Comparison of ENCODE assay signal across 10 cellular contexts in genomic region chr17:48002920-48003685, GRCh38. TPM values are rescaled to one million over a fixed set of nuclear protein-coding genes. Genes with fewer than 3 reads are reported as not detected.
DNase-seq lines count a peak whose midpoint lies in the region; ATAC-seq, FAIRE-seq and TF ChIP-seq lines count a peak whose summit lies in the region.
"Had no signal": no experiment of that assay in that cellular context is flagged by ENCODE, and none has a peak within 500 bp of the region (broad histone marks: within the 10 kb centered on the region; RNA-seq: fewer than 3 reads in every experiment).

No MANE protein-coding gene starts in this region.

- no peak for TF ChIP-seq POLR2A in H54 (IDR thresholded peaks at IDR 0.05; ENCODE audit: low read depth, low read length)

- no peak overlapping the region for H2BK120ac ChIP-seq in mesendoderm (ENCODE audit: low read depth, low read length)

- DNase-seq in NCI-H1417 (lab: John Stamatoyannopoulos, UW) (peak in 2 of 3 experiments; percentile 97 to 98), mesendoderm (no peak), HK-2 (ENCODE audit: unreplicated experiment) (no peak), H54 (ENCODE audit: insufficient read length, low spot score) (no peak)
- DNase-seq in activated CD8-positive, alpha-beta memory T cell treated with anti-CD3 and anti-CD28 coated beads for 24 hours, result no peak
- DNase-seq: activated naive CD8-positive, alpha-beta T cell treated with anti-CD3 and anti-CD28 coated beads for 36 hours; Right ventricle myocardium superior had no signal

- no CpG with 5 or more reads among the region's 16 CpGs for WGBS in mesendoderm (ENCODE audit: extremely low coverage, insufficient coverage, low lambda C conversion rate)

- FAIRE-seq in H54 (lab: Jason Lieb, UNC), result no peak

- H3K23ac ChIP-seq in mesendoderm (ENCODE audit: low read length), result no peak overlapping the region

- peak overlapping the region; percentile 68 for H2BK5ac ChIP-seq in mesendoderm (ENCODE audit: low read length)

- H3K18ac ChIP-seq in mesendoderm (ENCODE audit: low read length), result peak overlapping the region; percentile 54

- no peak overlapping the region for H3K4me3 ChIP-seq in ACC112 (ENCODE audit: low read depth, low read length)
- no peak overlapping the region for H3K4me3 ChIP-seq in mesendoderm (ENCODE audit: low read length)

- no peak overlapping the region for H4K8ac ChIP-seq in mesendoderm (ENCODE audit: low read depth, low read length)

- H2AFZ ChIP-seq in ACC112 (ENCODE audit: low read length, unreplicated experiment), result peak overlapping the region; percentile 100

- H4K5ac ChIP-seq in mesendoderm (ENCODE audit: low read length), result no peak overlapping the region

- H3K27me3 ChIP-seq in ACC112 (ENCODE audit: insufficient read depth, low read length) (no peaks in the 10 kb centered on the region), mesendoderm (ENCODE audit: insufficient read depth, low read length, poor library complexity) (no peaks in the 10 kb centered on the region)

- peaks cover 18% of the 10 kb centered on the region for H3K4me1 ChIP-seq in ACC112 (ENCODE audit: control insufficient read depth, insufficient read depth, low read length, unreplicated experiment)
- peaks cover 17% of the 10 kb centered on the region for H3K4me1 ChIP-seq in mesendoderm (ENCODE audit: control insufficient read depth, low read depth, low read length)

- peak overlapping the region; percentile 76 for H3K56ac ChIP-seq in mesendoderm (ENCODE audit: low read length)

- ATAC-seq in HG02623 (IDR thresholded peaks at IDR 0.05; ENCODE audit: unreplicated experiment), result no peak

- H2BK15ac ChIP-seq in mesendoderm (replicated peaks; ENCODE audit: low read depth), result no peak overlapping the region

- H3K4ac ChIP-seq in mesendoderm (ENCODE audit: low read depth, low read length), result no peak overlapping the region

- H3K36me3 ChIP-seq in ACC112 (ENCODE audit: insufficient read depth, low read length) (no peaks in the 10 kb centered on the region), mesendoderm (ENCODE audit: control insufficient read depth, insufficient read depth, low read length) (no peaks in the 10 kb centered on the region)

- H3K9ac ChIP-seq in mesendoderm (ENCODE audit: low read length), result no peak overlapping the region

- no peaks in the 10 kb centered on the region for H3K79me1 ChIP-seq in mesendoderm (ENCODE audit: low read length)

- no peak overlapping the region for H2AK5ac ChIP-seq in mesendoderm (ENCODE audit: low read length)

- H3K79me2 ChIP-seq in ACC112 (ENCODE audit: control insufficient read depth, insufficient read depth, low read length, unreplicated experiment), result no peaks in the 10 kb centered on the region
- H3K79me2 ChIP-seq in mesendoderm (ENCODE audit: control insufficient read depth, insufficient read depth, low read length), result no peaks in the 10 kb centered on the region

- no peak overlapping the region for H3K4me2 ChIP-seq in mesendoderm (ENCODE audit: low read length)

- H3K27ac ChIP-seq in ACC112 (ENCODE audit: low read depth, low read length) (peak overlapping the region; percentile 82), angular gyrus (ENCODE audit: low read depth, low read length) (peak overlapping the region; percentile 70), mesendoderm (ENCODE audit: low read depth, low read length) (peak overlapping the region; percentile 83)

RNA-seq across cellular contexts. Expression of gene CDK5RAP3, which starts 32.2 kb away (rescaled TPM):
- polyA plus RNA-seq in mesendoderm (2013, experiment 1 of 2), result 56.8 TPM
- 57.6 TPM for polyA plus RNA-seq in mesendoderm (2013, experiment 2 of 2)

RNA-seq across cellular contexts. Expression of gene COPZ2, which starts 34.5 kb away (rescaled TPM):
- polyA plus RNA-seq in mesendoderm (2013, experiment 1 of 2), result 0.07 TPM
- 0.08 TPM for polyA plus RNA-seq in mesendoderm (2013, experiment 2 of 2)

RNA-seq across cellular contexts. Expression of gene NFE2L1, which starts 45.1 kb away (rescaled TPM):
- polyA plus RNA-seq in mesendoderm (2013, experiment 1 of 2), result 110 TPM
- polyA plus RNA-seq in mesendoderm (2013, experiment 2 of 2), result 112 TPM

RNA-seq across cellular contexts. Expression of gene PRR15L, which starts 45.4 kb away (rescaled TPM):
- polyA plus RNA-seq in mesendoderm (2013, experiment 1 of 2), result 0.03 TPM
- polyA plus RNA-seq in mesendoderm (2013, experiment 2 of 2), result 0.03 TPM

Comparison
In these comparisons a context has a peak if more than half of its experiments do, and no peak if none do; other contexts are left out.
1. DNase-seq: peak in NCI-H1417 (2 of 3); none in mesendoderm (single experiment), HK-2 (single experiment), activated CD8-positive, alpha-beta memory T cell treated with anti-CD3 and anti-CD28 coated beads for 24 hours (single experiment) and H54 (single experiment).
2. Peak in every context shown above with its lines, with median percentiles within 50 percentile points of each other: H3K27ac ChIP-seq.